In genomic region chr5:150522504-150523464, GRCh38 we compare ENCODE assay signal across 2 cellular contexts.
TF ChIP-seq lines count a peak whose summit lies in the region.

No MANE protein-coding gene starts in this region.

TF ChIP-seq in K562, 482 proteins besides CTCF, POLR2A, EP300 and RAD21 (continued from another document):
- no peak for TF ChIP-seq CUX1 (CRISPR knock-in tag; IDR thresholded peaks at IDR 0.05)

TF ChIP-seq in liver, 16 proteins besides CTCF, POLR2A, EP300 and RAD21 (continued from another document):
- TF ChIP-seq ZBTB33 (IDR thresholded peaks at IDR 0.05): peak; percentile 92
- peak; percentile 96 for TF ChIP-seq MAX (IDR thresholded peaks at IDR 0.05)
- peak; percentile 92 to 99 for TF ChIP-seq RXRA (IDR thresholded peaks at IDR 0.05)
- TF ChIP-seq TAF1 (conservative IDR thresholded peaks at IDR 0.05): no peak
- peak; percentile 86 for TF ChIP-seq HNF4G (IDR thresholded peaks at IDR 0.05)
- peak; percentile 93 for TF ChIP-seq FOXA1 (IDR thresholded peaks at IDR 0.05)
- TF ChIP-seq JUND (IDR thresholded peaks at IDR 0.05): peak; percentile 81 to 96
- TF ChIP-seq YY1 (IDR thresholded peaks at IDR 0.05): peak; percentile 79
- peak in 1 of 2 donors; percentile 62 for TF ChIP-seq GABPA (IDR thresholded peaks at IDR 0.05 in 1 of 2, conservative IDR thresholded peaks at IDR 0.05 in 1 of 2)
- peak; percentile 95 for TF ChIP-seq SP1 (IDR thresholded peaks at IDR 0.05)
